In the genomic region with DNA sequence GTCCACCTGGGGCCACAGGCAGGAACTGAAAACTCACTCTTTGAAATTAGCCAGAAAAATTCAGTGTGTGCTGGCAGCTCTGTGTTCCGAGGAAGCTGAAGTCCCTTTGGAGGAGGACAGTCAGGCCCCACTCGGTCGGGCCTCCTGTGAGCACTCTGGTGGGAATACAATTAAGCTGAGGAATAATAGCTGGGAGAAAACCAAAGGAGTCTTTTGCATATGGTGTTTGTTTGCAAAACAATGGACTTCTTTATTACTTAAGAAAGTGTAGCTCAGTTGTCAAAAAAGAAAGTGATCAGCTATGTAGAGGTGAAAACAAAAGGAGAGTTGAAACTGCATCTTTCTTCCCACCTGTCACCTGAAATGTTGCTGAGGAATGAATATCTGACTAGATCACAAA, we compare ENCODE assay signal across 2 cellular contexts.
TF ChIP-seq lines count a peak whose summit lies in the region.

No MANE protein-coding gene starts in this region.

TF ChIP-seq in SK-N-SH treated with all-trans-retinoic acid at 6 μM for 48 hours, 23 proteins besides CTCF, POLR2A, EP300 and RAD21:
- TF ChIP-seq, protein P1, sequence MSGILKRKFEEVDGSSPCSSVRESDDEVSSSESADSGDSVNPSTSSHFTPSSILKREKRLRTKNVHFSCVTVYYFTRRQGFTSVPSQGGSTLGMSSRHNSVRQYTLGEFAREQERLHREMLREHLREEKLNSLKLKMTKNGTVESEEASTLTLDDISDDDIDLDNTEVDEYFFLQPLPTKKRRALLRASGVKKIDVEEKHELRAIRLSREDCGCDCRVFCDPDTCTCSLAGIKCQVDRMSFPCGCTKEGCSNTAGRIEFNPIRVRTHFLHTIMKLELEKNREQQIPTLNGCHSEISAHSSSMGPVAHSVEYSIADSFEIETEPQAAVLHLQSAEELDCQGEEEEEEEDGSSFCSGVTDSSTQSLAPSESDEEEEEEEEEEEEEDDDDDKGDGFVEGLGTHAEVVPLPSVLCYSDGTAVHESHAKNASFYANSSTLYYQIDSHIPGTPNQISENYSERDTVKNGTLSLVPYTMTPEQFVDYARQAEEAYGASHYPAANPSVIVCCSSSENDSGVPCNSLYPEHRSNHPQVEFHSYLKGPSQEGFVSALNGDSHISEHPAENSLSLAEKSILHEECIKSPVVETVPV (CRISPR knock-in tag; IDR thresholded peaks at IDR 0.05) = no peak
- TF ChIP-seq TOX (CRISPR knock-in tag; IDR thresholded peaks at IDR 0.05; ENCODE audit: borderline replicate concordance) (no peak), ZNF8 (CRISPR knock-in tag; IDR thresholded peaks at IDR 0.05) (no peak), SNAI2 (CRISPR knock-in tag; IDR thresholded peaks at IDR 0.05) (no peak)
TF ChIP-seq in SK-N-SH treated with all-trans-retinoic acid at 6 μM for 48 hours: peak in this region for 0.

TF ChIP-seq in WTC11, 78 proteins besides CTCF, POLR2A, EP300 and RAD21 (continued from another document):
- TF ChIP-seq, protein P2, sequence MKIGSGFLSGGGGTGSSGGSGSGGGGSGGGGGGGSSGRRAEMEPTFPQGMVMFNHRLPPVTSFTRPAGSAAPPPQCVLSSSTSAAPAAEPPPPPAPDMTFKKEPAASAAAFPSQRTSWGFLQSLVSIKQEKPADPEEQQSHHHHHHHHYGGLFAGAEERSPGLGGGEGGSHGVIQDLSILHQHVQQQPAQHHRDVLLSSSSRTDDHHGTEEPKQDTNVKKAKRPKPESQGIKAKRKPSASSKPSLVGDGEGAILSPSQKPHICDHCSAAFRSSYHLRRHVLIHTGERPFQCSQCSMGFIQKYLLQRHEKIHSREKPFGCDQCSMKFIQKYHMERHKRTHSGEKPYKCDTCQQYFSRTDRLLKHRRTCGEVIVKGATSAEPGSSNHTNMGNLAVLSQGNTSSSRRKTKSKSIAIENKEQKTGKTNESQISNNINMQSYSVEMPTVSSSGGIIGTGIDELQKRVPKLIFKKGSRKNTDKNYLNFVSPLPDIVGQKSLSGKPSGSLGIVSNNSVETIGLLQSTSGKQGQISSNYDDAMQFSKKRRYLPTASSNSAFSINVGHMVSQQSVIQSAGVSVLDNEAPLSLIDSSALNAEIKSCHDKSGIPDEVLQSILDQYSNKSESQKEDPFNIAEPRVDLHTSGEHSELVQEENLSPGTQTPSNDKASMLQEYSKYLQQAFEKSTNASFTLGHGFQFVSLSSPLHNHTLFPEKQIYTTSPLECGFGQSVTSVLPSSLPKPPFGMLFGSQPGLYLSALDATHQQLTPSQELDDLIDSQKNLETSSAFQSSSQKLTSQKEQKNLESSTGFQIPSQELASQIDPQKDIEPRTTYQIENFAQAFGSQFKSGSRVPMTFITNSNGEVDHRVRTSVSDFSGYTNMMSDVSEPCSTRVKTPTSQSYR (CRISPR knock-in tag; IDR thresholded peaks at IDR 0.05) = no peak
- TF ChIP-seq KAT7 (CRISPR knock-in tag; IDR thresholded peaks at IDR 0.05; ENCODE audit: borderline replicate concordance) (no peak), ZNF232 (CRISPR knock-in tag; IDR thresholded peaks at IDR 0.05) (no peak), NFATC4 (CRISPR knock-in tag; IDR thresholded peaks at IDR 0.05) (no peak), RELA (CRISPR knock-in tag; IDR thresholded peaks at IDR 0.05; ENCODE audit: borderline replicate concordance) (no peak), NFE2L1 (CRISPR knock-in tag; IDR thresholded peaks at IDR 0.05) (no peak), TCF7 (CRISPR knock-in tag; IDR thresholded peaks at IDR 0.05; ENCODE audit: low read depth) (no peak), GRHL2 (CRISPR knock-in tag; IDR thresholded peaks at IDR 0.05; ENCODE audit: insufficient replicate concordance, severe bottlenecking) (no peak), ZNF121 (CRISPR knock-in tag; IDR thresholded peaks at IDR 0.05) (no peak), MYBL2 (CRISPR knock-in tag; IDR thresholded peaks at IDR 0.05) (no peak)
- TF ChIP-seq, protein P3, sequence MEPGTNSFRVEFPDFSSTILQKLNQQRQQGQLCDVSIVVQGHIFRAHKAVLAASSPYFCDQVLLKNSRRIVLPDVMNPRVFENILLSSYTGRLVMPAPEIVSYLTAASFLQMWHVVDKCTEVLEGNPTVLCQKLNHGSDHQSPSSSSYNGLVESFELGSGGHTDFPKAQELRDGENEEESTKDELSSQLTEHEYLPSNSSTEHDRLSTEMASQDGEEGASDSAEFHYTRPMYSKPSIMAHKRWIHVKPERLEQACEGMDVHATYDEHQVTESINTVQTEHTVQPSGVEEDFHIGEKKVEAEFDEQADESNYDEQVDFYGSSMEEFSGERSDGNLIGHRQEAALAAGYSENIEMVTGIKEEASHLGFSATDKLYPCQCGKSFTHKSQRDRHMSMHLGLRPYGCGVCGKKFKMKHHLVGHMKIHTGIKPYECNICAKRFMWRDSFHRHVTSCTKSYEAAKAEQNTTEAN (CRISPR knock-in tag; IDR thresholded peaks at IDR 0.05) = no peak
- TF ChIP-seq, protein P4, sequence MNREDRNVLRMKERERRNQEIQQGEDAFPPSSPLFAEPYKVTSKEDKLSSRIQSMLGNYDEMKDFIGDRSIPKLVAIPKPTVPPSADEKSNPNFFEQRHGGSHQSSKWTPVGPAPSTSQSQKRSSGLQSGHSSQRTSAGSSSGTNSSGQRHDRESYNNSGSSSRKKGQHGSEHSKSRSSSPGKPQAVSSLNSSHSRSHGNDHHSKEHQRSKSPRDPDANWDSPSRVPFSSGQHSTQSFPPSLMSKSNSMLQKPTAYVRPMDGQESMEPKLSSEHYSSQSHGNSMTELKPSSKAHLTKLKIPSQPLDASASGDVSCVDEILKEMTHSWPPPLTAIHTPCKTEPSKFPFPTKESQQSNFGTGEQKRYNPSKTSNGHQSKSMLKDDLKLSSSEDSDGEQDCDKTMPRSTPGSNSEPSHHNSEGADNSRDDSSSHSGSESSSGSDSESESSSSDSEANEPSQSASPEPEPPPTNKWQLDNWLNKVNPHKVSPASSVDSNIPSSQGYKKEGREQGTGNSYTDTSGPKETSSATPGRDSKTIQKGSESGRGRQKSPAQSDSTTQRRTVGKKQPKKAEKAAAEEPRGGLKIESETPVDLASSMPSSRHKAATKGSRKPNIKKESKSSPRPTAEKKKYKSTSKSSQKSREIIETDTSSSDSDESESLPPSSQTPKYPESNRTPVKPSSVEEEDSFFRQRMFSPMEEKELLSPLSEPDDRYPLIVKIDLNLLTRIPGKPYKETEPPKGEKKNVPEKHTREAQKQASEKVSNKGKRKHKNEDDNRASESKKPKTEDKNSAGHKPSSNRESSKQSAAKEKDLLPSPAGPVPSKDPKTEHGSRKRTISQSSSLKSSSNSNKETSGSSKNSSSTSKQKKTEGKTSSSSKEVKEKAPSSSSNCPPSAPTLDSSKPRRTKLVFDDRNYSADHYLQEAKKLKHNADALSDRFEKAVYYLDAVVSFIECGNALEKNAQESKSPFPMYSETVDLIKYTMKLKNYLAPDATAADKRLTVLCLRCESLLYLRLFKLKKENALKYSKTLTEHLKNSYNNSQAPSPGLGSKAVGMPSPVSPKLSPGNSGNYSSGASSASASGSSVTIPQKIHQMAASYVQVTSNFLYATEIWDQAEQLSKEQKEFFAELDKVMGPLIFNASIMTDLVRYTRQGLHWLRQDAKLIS (CRISPR knock-in tag; IDR thresholded peaks at IDR 0.05; ENCODE audit: borderline replicate concordance) = no peak
- TF ChIP-seq, protein P5, sequence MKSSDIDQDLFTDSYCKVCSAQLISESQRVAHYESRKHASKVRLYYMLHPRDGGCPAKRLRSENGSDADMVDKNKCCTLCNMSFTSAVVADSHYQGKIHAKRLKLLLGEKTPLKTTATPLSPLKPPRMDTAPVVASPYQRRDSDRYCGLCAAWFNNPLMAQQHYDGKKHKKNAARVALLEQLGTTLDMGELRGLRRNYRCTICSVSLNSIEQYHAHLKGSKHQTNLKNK (CRISPR knock-in tag; IDR thresholded peaks at IDR 0.05) = no peak
- TF ChIP-seq, protein P6, sequence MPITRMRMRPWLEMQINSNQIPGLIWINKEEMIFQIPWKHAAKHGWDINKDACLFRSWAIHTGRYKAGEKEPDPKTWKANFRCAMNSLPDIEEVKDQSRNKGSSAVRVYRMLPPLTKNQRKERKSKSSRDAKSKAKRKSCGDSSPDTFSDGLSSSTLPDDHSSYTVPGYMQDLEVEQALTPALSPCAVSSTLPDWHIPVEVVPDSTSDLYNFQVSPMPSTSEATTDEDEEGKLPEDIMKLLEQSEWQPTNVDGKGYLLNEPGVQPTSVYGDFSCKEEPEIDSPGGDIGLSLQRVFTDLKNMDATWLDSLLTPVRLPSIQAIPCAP (CRISPR knock-in tag; IDR thresholded peaks at IDR 0.05) = no peak
- TF ChIP-seq, protein P7, sequence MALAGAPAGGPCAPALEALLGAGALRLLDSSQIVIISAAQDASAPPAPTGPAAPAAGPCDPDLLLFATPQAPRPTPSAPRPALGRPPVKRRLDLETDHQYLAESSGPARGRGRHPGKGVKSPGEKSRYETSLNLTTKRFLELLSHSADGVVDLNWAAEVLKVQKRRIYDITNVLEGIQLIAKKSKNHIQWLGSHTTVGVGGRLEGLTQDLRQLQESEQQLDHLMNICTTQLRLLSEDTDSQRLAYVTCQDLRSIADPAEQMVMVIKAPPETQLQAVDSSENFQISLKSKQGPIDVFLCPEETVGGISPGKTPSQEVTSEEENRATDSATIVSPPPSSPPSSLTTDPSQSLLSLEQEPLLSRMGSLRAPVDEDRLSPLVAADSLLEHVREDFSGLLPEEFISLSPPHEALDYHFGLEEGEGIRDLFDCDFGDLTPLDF (CRISPR knock-in tag; IDR thresholded peaks at IDR 0.05) = no peak
- TF ChIP-seq, protein P8, sequence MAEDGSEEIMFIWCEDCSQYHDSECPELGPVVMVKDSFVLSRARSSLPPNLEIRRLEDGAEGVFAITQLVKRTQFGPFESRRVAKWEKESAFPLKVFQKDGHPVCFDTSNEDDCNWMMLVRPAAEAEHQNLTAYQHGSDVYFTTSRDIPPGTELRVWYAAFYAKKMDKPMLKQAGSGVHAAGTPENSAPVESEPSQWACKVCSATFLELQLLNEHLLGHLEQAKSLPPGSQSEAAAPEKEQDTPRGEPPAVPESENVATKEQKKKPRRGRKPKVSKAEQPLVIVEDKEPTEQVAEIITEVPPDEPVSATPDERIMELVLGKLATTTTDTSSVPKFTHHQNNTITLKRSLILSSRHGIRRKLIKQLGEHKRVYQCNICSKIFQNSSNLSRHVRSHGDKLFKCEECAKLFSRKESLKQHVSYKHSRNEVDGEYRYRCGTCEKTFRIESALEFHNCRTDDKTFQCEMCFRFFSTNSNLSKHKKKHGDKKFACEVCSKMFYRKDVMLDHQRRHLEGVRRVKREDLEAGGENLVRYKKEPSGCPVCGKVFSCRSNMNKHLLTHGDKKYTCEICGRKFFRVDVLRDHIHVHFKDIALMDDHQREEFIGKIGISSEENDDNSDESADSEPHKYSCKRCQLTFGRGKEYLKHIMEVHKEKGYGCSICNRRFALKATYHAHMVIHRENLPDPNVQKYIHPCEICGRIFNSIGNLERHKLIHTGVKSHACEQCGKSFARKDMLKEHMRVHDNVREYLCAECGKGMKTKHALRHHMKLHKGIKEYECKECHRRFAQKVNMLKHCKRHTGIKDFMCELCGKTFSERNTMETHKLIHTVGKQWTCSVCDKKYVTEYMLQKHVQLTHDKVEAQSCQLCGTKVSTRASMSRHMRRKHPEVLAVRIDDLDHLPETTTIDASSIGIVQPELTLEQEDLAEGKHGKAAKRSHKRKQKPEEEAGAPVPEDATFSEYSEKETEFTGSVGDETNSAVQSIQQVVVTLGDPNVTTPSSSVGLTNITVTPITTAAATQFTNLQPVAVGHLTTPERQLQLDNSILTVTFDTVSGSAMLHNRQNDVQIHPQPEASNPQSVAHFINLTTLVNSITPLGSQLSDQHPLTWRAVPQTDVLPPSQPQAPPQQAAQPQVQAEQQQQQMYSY (CRISPR knock-in tag; IDR thresholded peaks at IDR 0.05) = no peak
- TF ChIP-seq, protein P9, sequence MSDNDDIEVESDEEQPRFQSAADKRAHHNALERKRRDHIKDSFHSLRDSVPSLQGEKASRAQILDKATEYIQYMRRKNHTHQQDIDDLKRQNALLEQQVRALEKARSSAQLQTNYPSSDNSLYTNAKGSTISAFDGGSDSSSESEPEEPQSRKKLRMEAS (CRISPR knock-in tag; IDR thresholded peaks at IDR 0.05) = no peak
TF ChIP-seq in WTC11: peak in this region for 0.
